1 cellular context compared by ENCODE assay signal in the genomic region with DNA sequence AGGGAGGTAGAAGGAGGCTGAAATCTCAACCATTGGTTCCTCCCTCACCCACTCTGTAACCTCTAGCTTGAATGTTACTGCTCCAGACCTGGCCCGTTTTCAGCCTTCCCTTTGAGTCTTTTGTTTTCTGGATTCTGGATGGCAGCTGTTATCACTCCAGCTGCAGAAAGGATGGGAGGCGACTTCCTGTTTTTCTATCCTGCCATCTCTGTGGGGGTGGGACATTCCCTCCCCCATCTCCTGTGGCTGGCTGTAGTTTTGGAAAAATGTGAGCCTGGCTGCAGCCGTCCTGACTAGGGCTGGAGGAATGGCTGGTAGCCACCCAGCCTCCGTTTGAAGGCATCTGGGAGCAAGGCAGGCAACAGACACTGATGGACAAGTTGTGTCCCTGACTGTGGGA.
TF ChIP-seq lines count a peak whose summit lies in the region.

No MANE protein-coding gene starts in this region.

TF ChIP-seq in H1, 55 proteins besides CTCF, POLR2A, EP300 and RAD21 (continued from another document):
- TF ChIP-seq, protein P1, sequence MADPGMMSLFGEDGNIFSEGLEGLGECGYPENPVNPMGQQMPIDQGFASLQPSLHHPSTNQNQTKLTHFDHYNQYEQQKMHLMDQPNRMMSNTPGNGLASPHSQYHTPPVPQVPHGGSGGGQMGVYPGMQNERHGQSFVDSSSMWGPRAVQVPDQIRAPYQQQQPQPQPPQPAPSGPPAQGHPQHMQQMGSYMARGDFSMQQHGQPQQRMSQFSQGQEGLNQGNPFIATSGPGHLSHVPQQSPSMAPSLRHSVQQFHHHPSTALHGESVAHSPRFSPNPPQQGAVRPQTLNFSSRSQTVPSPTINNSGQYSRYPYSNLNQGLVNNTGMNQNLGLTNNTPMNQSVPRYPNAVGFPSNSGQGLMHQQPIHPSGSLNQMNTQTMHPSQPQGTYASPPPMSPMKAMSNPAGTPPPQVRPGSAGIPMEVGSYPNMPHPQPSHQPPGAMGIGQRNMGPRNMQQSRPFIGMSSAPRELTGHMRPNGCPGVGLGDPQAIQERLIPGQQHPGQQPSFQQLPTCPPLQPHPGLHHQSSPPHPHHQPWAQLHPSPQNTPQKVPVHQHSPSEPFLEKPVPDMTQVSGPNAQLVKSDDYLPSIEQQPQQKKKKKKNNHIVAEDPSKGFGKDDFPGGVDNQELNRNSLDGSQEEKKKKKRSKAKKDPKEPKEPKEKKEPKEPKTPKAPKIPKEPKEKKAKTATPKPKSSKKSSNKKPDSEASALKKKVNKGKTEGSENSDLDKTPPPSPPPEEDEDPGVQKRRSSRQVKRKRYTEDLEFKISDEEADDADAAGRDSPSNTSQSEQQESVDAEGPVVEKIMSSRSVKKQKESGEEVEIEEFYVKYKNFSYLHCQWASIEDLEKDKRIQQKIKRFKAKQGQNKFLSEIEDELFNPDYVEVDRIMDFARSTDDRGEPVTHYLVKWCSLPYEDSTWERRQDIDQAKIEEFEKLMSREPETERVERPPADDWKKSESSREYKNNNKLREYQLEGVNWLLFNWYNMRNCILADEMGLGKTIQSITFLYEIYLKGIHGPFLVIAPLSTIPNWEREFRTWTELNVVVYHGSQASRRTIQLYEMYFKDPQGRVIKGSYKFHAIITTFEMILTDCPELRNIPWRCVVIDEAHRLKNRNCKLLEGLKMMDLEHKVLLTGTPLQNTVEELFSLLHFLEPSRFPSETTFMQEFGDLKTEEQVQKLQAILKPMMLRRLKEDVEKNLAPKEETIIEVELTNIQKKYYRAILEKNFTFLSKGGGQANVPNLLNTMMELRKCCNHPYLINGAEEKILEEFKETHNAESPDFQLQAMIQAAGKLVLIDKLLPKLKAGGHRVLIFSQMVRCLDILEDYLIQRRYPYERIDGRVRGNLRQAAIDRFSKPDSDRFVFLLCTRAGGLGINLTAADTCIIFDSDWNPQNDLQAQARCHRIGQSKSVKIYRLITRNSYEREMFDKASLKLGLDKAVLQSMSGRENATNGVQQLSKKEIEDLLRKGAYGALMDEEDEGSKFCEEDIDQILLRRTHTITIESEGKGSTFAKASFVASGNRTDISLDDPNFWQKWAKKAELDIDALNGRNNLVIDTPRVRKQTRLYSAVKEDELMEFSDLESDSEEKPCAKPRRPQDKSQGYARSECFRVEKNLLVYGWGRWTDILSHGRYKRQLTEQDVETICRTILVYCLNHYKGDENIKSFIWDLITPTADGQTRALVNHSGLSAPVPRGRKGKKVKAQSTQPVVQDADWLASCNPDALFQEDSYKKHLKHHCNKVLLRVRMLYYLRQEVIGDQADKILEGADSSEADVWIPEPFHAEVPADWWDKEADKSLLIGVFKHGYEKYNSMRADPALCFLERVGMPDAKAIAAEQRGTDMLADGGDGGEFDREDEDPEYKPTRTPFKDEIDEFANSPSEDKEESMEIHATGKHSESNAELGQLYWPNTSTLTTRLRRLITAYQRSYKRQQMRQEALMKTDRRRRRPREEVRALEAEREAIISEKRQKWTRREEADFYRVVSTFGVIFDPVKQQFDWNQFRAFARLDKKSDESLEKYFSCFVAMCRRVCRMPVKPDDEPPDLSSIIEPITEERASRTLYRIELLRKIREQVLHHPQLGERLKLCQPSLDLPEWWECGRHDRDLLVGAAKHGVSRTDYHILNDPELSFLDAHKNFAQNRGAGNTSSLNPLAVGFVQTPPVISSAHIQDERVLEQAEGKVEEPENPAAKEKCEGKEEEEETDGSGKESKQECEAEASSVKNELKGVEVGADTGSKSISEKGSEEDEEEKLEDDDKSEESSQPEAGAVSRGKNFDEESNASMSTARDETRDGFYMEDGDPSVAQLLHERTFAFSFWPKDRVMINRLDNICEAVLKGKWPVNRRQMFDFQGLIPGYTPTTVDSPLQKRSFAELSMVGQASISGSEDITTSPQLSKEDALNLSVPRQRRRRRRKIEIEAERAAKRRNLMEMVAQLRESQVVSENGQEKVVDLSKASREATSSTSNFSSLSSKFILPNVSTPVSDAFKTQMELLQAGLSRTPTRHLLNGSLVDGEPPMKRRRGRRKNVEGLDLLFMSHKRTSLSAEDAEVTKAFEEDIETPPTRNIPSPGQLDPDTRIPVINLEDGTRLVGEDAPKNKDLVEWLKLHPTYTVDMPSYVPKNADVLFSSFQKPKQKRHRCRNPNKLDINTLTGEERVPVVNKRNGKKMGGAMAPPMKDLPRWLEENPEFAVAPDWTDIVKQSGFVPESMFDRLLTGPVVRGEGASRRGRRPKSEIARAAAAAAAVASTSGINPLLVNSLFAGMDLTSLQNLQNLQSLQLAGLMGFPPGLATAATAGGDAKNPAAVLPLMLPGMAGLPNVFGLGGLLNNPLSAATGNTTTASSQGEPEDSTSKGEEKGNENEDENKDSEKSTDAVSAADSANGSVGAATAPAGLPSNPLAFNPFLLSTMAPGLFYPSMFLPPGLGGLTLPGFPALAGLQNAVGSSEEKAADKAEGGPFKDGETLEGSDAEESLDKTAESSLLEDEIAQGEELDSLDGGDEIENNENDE (IDR thresholded peaks at IDR 0.05; ENCODE audit: insufficient replicate concordance, low read length): no peak
- TF ChIP-seq RXRA (IDR thresholded peaks at IDR 0.05; ENCODE audit: insufficient read depth, low read depth, low read length) (no peak), POLR2AphosphoS5 (IDR thresholded peaks at IDR 0.05; ENCODE audit: low read depth, low read length) (no peak), ZNF274 (IDR thresholded peaks at IDR 0.05; ENCODE audit: borderline replicate concordance, extremely low read depth, low read length) (no peak), SP1 (IDR thresholded peaks at IDR 0.05; ENCODE audit: low read depth, low read length) (0 out of 2 replicates have a peak, but pooled peaks have one; percentile 38), BACH1 (IDR thresholded peaks at IDR 0.05; ENCODE audit: low read length) (no peak), BRCA1 (IDR thresholded peaks at IDR 0.05; ENCODE audit: low read depth, low read length) (no peak), TAF7 (optimal IDR thresholded peaks at IDR 0.05; ENCODE audit: borderline replicate concordance, low read depth, low read length) (no peak), KDM1A (IDR thresholded peaks at IDR 0.05; ENCODE audit: borderline replicate concordance, low read length) (no peak)
- TF ChIP-seq, protein P2, sequence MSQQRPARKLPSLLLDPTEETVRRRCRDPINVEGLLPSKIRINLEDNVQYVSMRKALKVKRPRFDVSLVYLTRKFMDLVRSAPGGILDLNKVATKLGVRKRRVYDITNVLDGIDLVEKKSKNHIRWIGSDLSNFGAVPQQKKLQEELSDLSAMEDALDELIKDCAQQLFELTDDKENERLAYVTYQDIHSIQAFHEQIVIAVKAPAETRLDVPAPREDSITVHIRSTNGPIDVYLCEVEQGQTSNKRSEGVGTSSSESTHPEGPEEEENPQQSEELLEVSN (IDR thresholded peaks at IDR 0.05): no peak
